Comparison of ENCODE assay signal across 8 cellular contexts in genomic region chr11:61041755-61042518, GRCh38.
DNase-seq lines count a peak whose midpoint lies in the region; ATAC-seq and TF ChIP-seq lines count a peak whose summit lies in the region.

No MANE protein-coding gene starts in this region.

- no peak overlapping the region for H3K4me3 ChIP-seq in fibroblast of pulmonary artery (replicated peaks; ENCODE audit: low read depth, low read length)

- peak overlapping the region; percentile 94 for H3K27ac Mint-ChIP-seq in activated CD8-positive, alpha-beta memory T cell treated with anti-CD3 and anti-CD28 coated beads, Interleukin-2, amount 10 ng/mL, durations not matched to agents 7 days and 5 days

- peaks cover 3% of the 10 kb centered on the region for H3K36me3 Mint-ChIP-seq in activated CD8-positive, alpha-beta memory T cell treated with anti-CD3 and anti-CD28 coated beads, Interleukin-2, amount 10 ng/mL, durations not matched to agents 7 days and 5 days

- H3K27me3 Mint-ChIP-seq in activated CD8-positive, alpha-beta memory T cell treated with anti-CD3 and anti-CD28 coated beads, Interleukin-2, amount 10 ng/mL, durations not matched to agents 7 days and 5 days, result no peaks in the 10 kb centered on the region

- H3K9me3 Mint-ChIP-seq in activated CD8-positive, alpha-beta memory T cell treated with anti-CD3 and anti-CD28 coated beads, Interleukin-2, amount 10 ng/mL, durations not matched to agents 7 days and 5 days (ENCODE audit: low read depth), result no peaks in the 10 kb centered on the region

- peaks cover 50% of the 10 kb centered on the region for H3K4me1 Mint-ChIP-seq in activated CD8-positive, alpha-beta memory T cell treated with anti-CD3 and anti-CD28 coated beads, Interleukin-2, amount 10 ng/mL, durations not matched to agents 7 days and 5 days

- H3K4me3 Mint-ChIP-seq in activated CD8-positive, alpha-beta memory T cell treated with anti-CD3 and anti-CD28 coated beads, Interleukin-2, amount 10 ng/mL, durations not matched to agents 7 days and 5 days, result peak overlapping the region; percentile 74

- ATAC-seq in GM18868 (IDR thresholded peaks at IDR 0.05; ENCODE audit: unreplicated experiment) (peak; percentile 90), HG02981 (IDR thresholded peaks at IDR 0.05; ENCODE audit: unreplicated experiment) (peak; percentile 85), sciatic nerve (peak; percentile 53)
- ATAC-seq in activated CD8-positive, alpha-beta memory T cell treated with anti-CD3 and anti-CD28 coated beads, Interleukin-2, amount 10 ng/mL, durations not matched to agents 7 days and 5 days, result peak; percentile 99

- no peak for TF ChIP-seq CTCF in fibroblast of pulmonary artery (IDR thresholded peaks at IDR 0.05; ENCODE audit: low read length, missing control alignments)

- peak; percentile 89 for DNase-seq in NCI-H345 (lab: John Stamatoyannopoulos, UW)
- peak; percentile 94 for DNase-seq in activated CD8-positive, alpha-beta memory T cell treated with anti-CD3 and anti-CD28 coated beads, Interleukin-2, amount 10 ng/mL, durations not matched to agents 7 days and 5 days
- DNase-seq in fibroblast of pulmonary artery (ENCODE audit: low read depth), result peak; percentile 32
- no peak for DNase-seq in sciatic nerve (ENCODE audit: low spot score)
- no peak for DNase-seq in cerebellar cortex (ENCODE audit: low spot score)
- no peak for DNase-seq in AG20443 (ENCODE audit: low spot score)

- intact Hi-C loops in sciatic nerve (cut with DNase I), result no loop called here

- CTCF ChIA-PET in activated CD8-positive, alpha-beta memory T cell treated with anti-CD3 and anti-CD28 coated beads, Interleukin-2, amount 10 ng/mL, durations not matched to agents 7 days and 5 days (lab: Charles Lee), result interaction anchor here (0.6 to 4.0 kb wide), 24 partner anchors 9 to 211 kb away, joined by 3 to 24 read pairs (median 6); no protein-coding TSS in a partner anchor

Comparison
In these comparisons a context has a peak if more than half of its experiments do, and no peak if none do; other contexts are left out.
1. DNase-seq: peak in NCI-H345 (single experiment), activated CD8-positive, alpha-beta memory T cell treated with anti-CD3 and anti-CD28 coated beads, Interleukin-2, amount 10 ng/mL, durations not matched to agents 7 days and 5 days (single experiment) and fibroblast of pulmonary artery (single experiment); none in sciatic nerve (single experiment), cerebellar cortex (single experiment) and AG20443 (single experiment).
2. Peak in every context shown above with its lines, with median percentiles within 50 percentile points of each other: ATAC-seq.